ENCODE assay signal across 23 cellular contexts in the genomic region with DNA sequence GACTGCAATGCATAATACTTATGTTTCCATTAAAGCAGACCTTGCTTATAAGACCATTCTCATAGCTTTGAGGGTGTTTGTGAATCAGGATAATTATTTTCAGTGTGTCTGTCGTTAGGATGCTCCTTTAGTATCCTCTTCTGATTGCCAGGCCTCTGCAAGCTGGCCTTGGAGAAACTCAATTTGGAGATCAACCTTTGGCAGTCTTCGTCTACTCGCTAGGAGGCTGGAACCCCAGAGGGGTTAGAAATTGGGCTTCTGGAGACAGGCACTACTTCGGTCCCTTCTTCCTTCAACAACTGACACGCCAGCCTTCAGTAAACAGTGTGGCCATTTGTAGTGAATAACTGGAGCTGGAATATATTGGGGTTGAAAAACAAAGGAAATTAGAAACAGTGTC.
DNase-seq lines count a peak whose midpoint lies in the region; ATAC-seq and TF ChIP-seq lines count a peak whose summit lies in the region.
"Had no signal": no experiment of that assay in that cellular context is flagged by ENCODE, and none has a peak within 500 bp of the region (broad histone marks: within the 10 kb centered on the region; RNA-seq: fewer than 3 reads in every experiment).

No MANE protein-coding gene starts in this region.

- H3K79me2 ChIP-seq in GM23248 (ENCODE audit: insufficient read depth) (no peaks in the 10 kb centered on the region), osteoblast (ENCODE audit: insufficient read depth, low read length) (no peaks in the 10 kb centered on the region)

- H3K4me1 Mint-ChIP-seq in glutamatergic neuron (ENCODE audit: low read depth, unreplicated experiment): peaks cover 31% of the 10 kb centered on the region
- H3K4me1 Mint-ChIP-seq: activated naive CD8-positive, alpha-beta T cell treated with anti-CD3 and anti-CD28 coated beads for 36 hours had no signal

- H3K27me3 ChIP-seq in GM23248 (replicated peaks; ENCODE audit: insufficient read depth) (no peaks in the 10 kb centered on the region), osteoblast (ENCODE audit: insufficient read depth, low read length) (no peaks in the 10 kb centered on the region), adrenal gland (no peaks in the 10 kb centered on the region)
- H3K27me3 ChIP-seq: body of pancreas, pancreas, thyroid gland had no signal

- TF ChIP-seq CTCF in glutamatergic neuron (IDR thresholded peaks at IDR 0.05; ENCODE audit: partially characterized antibody, unreplicated experiment) (no peak), osteoblast (IDR thresholded peaks at IDR 0.05; ENCODE audit: extremely low read depth, low read depth, low read length) (no peak), adrenal gland (IDR thresholded peaks at IDR 0.05) (no peak)

- H3K9me3 Mint-ChIP-seq in glutamatergic neuron (ENCODE audit: unreplicated experiment): no peaks in the 10 kb centered on the region
- H3K9me3 Mint-ChIP-seq: activated naive CD8-positive, alpha-beta T cell treated with anti-CD3 and anti-CD28 coated beads for 36 hours; activated T-helper 17 cell treated with anti-CD3 and anti-CD28 coated beads, Interleukin-2, amount 50 U/mL, for 72 hours had no signal

- H3K36me3 Mint-ChIP-seq in glutamatergic neuron (ENCODE audit: unreplicated experiment): no peaks in the 10 kb centered on the region
- H3K36me3 Mint-ChIP-seq: activated CD8-positive, alpha-beta memory T cell treated with anti-CD3 and anti-CD28 coated beads, Interleukin-2, amount 10 ng/mL, durations not matched to agents 7 days and 5 days; activated naive CD8-positive, alpha-beta T cell treated with anti-CD3 and anti-CD28 coated beads for 36 hours; CD4-positive, CD25-positive, alpha-beta regulatory T cell had no signal

- H3K4me1 ChIP-seq in GM23248 (ENCODE audit: insufficient read depth) (peaks cover 26% of the 10 kb centered on the region), osteoblast (ENCODE audit: insufficient read depth, low read length) (peaks cover 19% of the 10 kb centered on the region), adrenal gland (replicated peaks in 1 of 2) (peaks cover 11 to 32% of the 10 kb centered on the region in 2 donors)

- H3K9me3 ChIP-seq in GM23248 (ENCODE audit: low read depth): no peaks in the 10 kb centered on the region
- no peaks in the 10 kb centered on the region for H3K9me3 ChIP-seq in osteoblast (ENCODE audit: low read depth, low read length)
- no peaks in the 10 kb centered on the region for H3K9me3 ChIP-seq in adrenal gland (replicated peaks in 1 of 3)
- H3K9me3 ChIP-seq: body of pancreas, pancreas, thyroid gland had no signal

- H2AFZ ChIP-seq in GM23248: peak overlapping the region; percentile 56
- H2AFZ ChIP-seq in osteoblast (ENCODE audit: low read length): peak overlapping the region; percentile 66

- H3K27me3 Mint-ChIP-seq in glutamatergic neuron (ENCODE audit: unreplicated experiment): peaks cover 4% of the 10 kb centered on the region
- H3K27me3 Mint-ChIP-seq: activated CD4-positive, alpha-beta T cell treated with anti-CD3 and anti-CD28 coated beads for 36 hours; activated CD8-positive, alpha-beta memory T cell treated with anti-CD3 and anti-CD28 coated beads, Interleukin-2, amount 10 ng/mL, durations not matched to agents 7 days and 5 days; activated naive CD8-positive, alpha-beta T cell treated with anti-CD3 and anti-CD28 coated beads for 36 hours; activated T-helper 17 cell treated with anti-CD3 and anti-CD28 coated beads, Interleukin-2, amount 50 U/mL, for 72 hours had no signal

- ATAC-seq in HG03520 (IDR thresholded peaks at IDR 0.05; ENCODE audit: unreplicated experiment): no peak
- ATAC-seq: activated CD4-positive, alpha-beta T cell treated with anti-CD3 and anti-CD28 coated beads for 36 hours; activated CD8-positive, alpha-beta memory T cell treated with anti-CD3 and anti-CD28 coated beads, Interleukin-2, amount 10 ng/mL, durations not matched to agents 7 days and 5 days; activated T-helper 17 cell treated with anti-CD3 and anti-CD28 coated beads, Interleukin-2, amount 50 U/mL, for 72 hours; Right ventricle myocardium inferior; stimulated activated naive CD8-positive, alpha-beta T cell treated with anti-CD3 and anti-CD28 coated beads, Interleukin-15, Interleukin-2, amounts not matched to agents 100 U/mL and 50 U/mL, for 24 hours had no signal

- H4K20me1 ChIP-seq in GM23248 (ENCODE audit: insufficient read depth) (no peaks in the 10 kb centered on the region), osteoblast (ENCODE audit: insufficient read depth, low read length) (no peaks in the 10 kb centered on the region)

- 58 to 60% methylated on average over 5 of the region's 5 CpGs for WGBS in GM23248 (ENCODE audit: low coverage in 1 of 2, low lambda C conversion rate in 2 of 2, missing lambda C conversion rate in 2 of 2), 2 experiments
- 79 to 86% (median 83%) methylated on average over 5 of the region's 5 CpGs for WGBS in adrenal gland, 4 donors

- no peak overlapping the region for H3K9ac ChIP-seq in GM23248

- no peak overlapping the region for H3K27ac ChIP-seq in GM23248
- no peak overlapping the region for H3K27ac ChIP-seq in osteoblast (ENCODE audit: low read depth, low read length)
- H3K27ac ChIP-seq in adrenal gland: peak overlapping the region in 1 of 5 donors; percentile 3
- H3K27ac ChIP-seq: thyroid gland had no signal

- DNase-seq in GM23248 (no peak), NCI-H69 (lab: John Stamatoyannopoulos, UW) (peak; percentile 27), glutamatergic neuron (no peak), osteoblast (ENCODE audit: insufficient read length, low spot score, missing footprints) (no peak), H4 (ENCODE audit: low spot score) (no peak), NAMALWA (ENCODE audit: low spot score) (no peak), adrenal gland (no peak)
- DNase-seq: activated CD4-positive, alpha-beta T cell treated with anti-CD3 and anti-CD28 coated beads for 36 hours; activated CD8-positive, alpha-beta memory T cell treated with anti-CD3 and anti-CD28 coated beads, Interleukin-2, amount 10 ng/mL, durations not matched to agents 7 days and 5 days; activated naive CD8-positive, alpha-beta T cell treated with anti-CD3 and anti-CD28 coated beads for 36 hours; CD4-positive, CD25-positive, alpha-beta regulatory T cell; cortex of kidney; GDM1; H7; NCI-H1092; NCI-H510A treated with DMSO at 0.1 percent for 48 hours; stimulated activated naive CD8-positive, alpha-beta T cell treated with anti-CD3 and anti-CD28 coated beads, Interleukin-15, Interleukin-2, amounts not matched to agents 100 U/mL and 50 U/mL, for 24 hours; thyroid gland had no signal

- peak overlapping the region; percentile 93 for H3K27ac Mint-ChIP-seq in glutamatergic neuron (ENCODE audit: unreplicated experiment)
- H3K27ac Mint-ChIP-seq: activated CD4-positive, alpha-beta T cell treated with anti-CD3 and anti-CD28 coated beads for 36 hours; activated naive CD8-positive, alpha-beta T cell treated with anti-CD3 and anti-CD28 coated beads for 36 hours; activated T-helper 17 cell treated with anti-CD3 and anti-CD28 coated beads, Interleukin-2, amount 50 U/mL, for 72 hours; CD4-positive, CD25-positive, alpha-beta regulatory T cell had no signal

- no peak overlapping the region for H3K4me3 ChIP-seq in GM23248
- H3K4me3 ChIP-seq in osteoblast (ENCODE audit: insufficient read depth, low read length): no peak overlapping the region
- no peak overlapping the region for H3K4me3 ChIP-seq in adrenal gland
- H3K4me3 ChIP-seq: body of pancreas, thyroid gland had no signal

- H3K4me3 Mint-ChIP-seq in glutamatergic neuron (ENCODE audit: unreplicated experiment): peak overlapping the region; percentile 48
- H3K4me3 Mint-ChIP-seq: activated CD4-positive, alpha-beta T cell treated with anti-CD3 and anti-CD28 coated beads for 36 hours; activated CD8-positive, alpha-beta memory T cell treated with anti-CD3 and anti-CD28 coated beads, Interleukin-2, amount 10 ng/mL, durations not matched to agents 7 days and 5 days; activated naive CD8-positive, alpha-beta T cell treated with anti-CD3 and anti-CD28 coated beads for 36 hours; CD4-positive, CD25-positive, alpha-beta regulatory T cell had no signal

- no peaks in the 10 kb centered on the region for H3K9me2 ChIP-seq in GM23248 (ENCODE audit: insufficient read depth)

- H3K36me3 ChIP-seq in GM23248 (ENCODE audit: low read depth) (no peaks in the 10 kb centered on the region), osteoblast (ENCODE audit: insufficient read depth, low read length) (no peaks in the 10 kb centered on the region), adrenal gland (replicated peaks in 1 of 2) (no peaks in the 10 kb centered on the region)
- H3K36me3 ChIP-seq: pancreas, thyroid gland had no signal

- no peak overlapping the region for H3K4me2 ChIP-seq in GM23248 (ENCODE audit: unreplicated experiment)
- no peak overlapping the region for H3K4me2 ChIP-seq in osteoblast (ENCODE audit: insufficient read depth, low read length)

- intact Hi-C loops in adrenal gland (cut with DNase I): no loop called here

- in situ Hi-C loops in GM23248 (cut with MboI): no loop called here

- H3F3A ChIP-seq in GM23248 (ENCODE audit: insufficient read depth): peaks cover 22% of the 10 kb centered on the region

- TF ChIP-seq POLR2A in adrenal gland (IDR thresholded peaks at IDR 0.05): no peak
